ENCODE assay signal across 19 cellular contexts in genomic region chr5:41212935-41213334, GRCh38. TPM values are rescaled to one million over a fixed set of nuclear protein-coding genes. Genes with fewer than 3 reads are reported as not detected.
A peak's percentile ranks its signal among the peaks of the same experiment; 100 is the strongest.
DNase-seq lines count a peak whose midpoint lies in the region; ATAC-seq, FAIRE-seq and TF ChIP-seq lines count a peak whose summit lies in the region.
"Had no signal": no experiment of that assay in that cellular context is flagged by ENCODE, and none has a peak within 500 bp of the region (broad histone marks: within the 10 kb centered on the region; RNA-seq: fewer than 3 reads in every experiment).

No MANE protein-coding gene starts in this region.

- in situ Hi-C loops in HepG2 (cut with HindIII; ENCODE audit: extremely low pct_ligation_motif_present, low pct_unique_long_range_greater_than_20kb): no loop called here
- in situ Hi-C loops in gastrocnemius medialis (cut with MboI; ENCODE audit: low sequenced_read_pairs in 4 of 4): no loop called here

- no TSS peak for BruUV-seq in HepG2 (replicated peaks; lab: Mats Ljungman, UMichigan)

- CTCF ChIA-PET in HepG2 (lab: Yijun Ruan, JAX; ENCODE audit: low intra/inter-chr PET ratio, low total read pairs): no interaction called here

- H3K9ac ChIP-seq in HepG2 (ENCODE audit: insufficient read depth, low read depth, low read length) (no peak overlapping the region), smooth muscle cell (ENCODE audit: low read depth) (no peak overlapping the region)
- H3K9ac ChIP-seq: BLaER1 had no signal

- POLR2A ChIA-PET in HepG2 (lab: Yijun Ruan, JAX): no interaction called here

- H4K20me1 ChIP-seq in HepG2 (ENCODE audit: insufficient read depth, low read length) (no peaks in the 10 kb centered on the region), smooth muscle cell (ENCODE audit: low read depth) (no peaks in the 10 kb centered on the region)
- H4K20me1 ChIP-seq: BLaER1 had no signal

- TF ChIP-seq EP300 in HepG2 (IDR thresholded peaks at IDR 0.05; ENCODE audit: low read depth in 2 of 2, low read length in 2 of 2) (no peak), HepG2 (CRISPR knock-in tag; IDR thresholded peaks at IDR 0.05; ENCODE audit: borderline replicate concordance) (no peak)

- no peaks in the 10 kb centered on the region for H3F3A ChIP-seq in smooth muscle cell (ENCODE audit: low read depth)

- no peak for ATAC-seq in heart left ventricle
- ATAC-seq in left ventricle myocardium superior: peak; percentile 42
- ATAC-seq in HepG2: peak; percentile 63
- no peak for ATAC-seq in gastrocnemius medialis
- ATAC-seq in HG03565 (IDR thresholded peaks at IDR 0.05; ENCODE audit: unreplicated experiment): no peak

- H3K36me3 ChIP-seq in heart left ventricle (no peaks in the 10 kb centered on the region), HepG2 (replicated peaks in 1 of 2; ENCODE audit: control insufficient read depth in 1 of 2, insufficient read depth in 2 of 2, low read length in 2 of 2) (no peaks in the 10 kb centered on the region), smooth muscle cell (ENCODE audit: low read depth) (no peaks in the 10 kb centered on the region), gastrocnemius medialis (no peaks in the 10 kb centered on the region)
- H3K36me3 ChIP-seq: BLaER1, HAP-1 had no signal

- H3K9me3 ChIP-seq in heart left ventricle (peaks cover 0 to 6% (median 0%) of the 10 kb centered on the region in 12 donors), HepG2 (ENCODE audit: low read length) (no peaks in the 10 kb centered on the region), smooth muscle cell (replicated peaks; ENCODE audit: low read depth) (no peaks in the 10 kb centered on the region), gastrocnemius medialis (no peaks in the 10 kb centered on the region)
- H3K9me3 ChIP-seq: BLaER1, Caco-2, HAP-1 had no signal

- H3K27ac ChIP-seq in heart left ventricle (peak overlapping the region in 7 of 12 donors; percentile 11 to 71 (median 48)), HepG2 (ENCODE audit: extremely low read length, insufficient read depth, low read length) (peak overlapping the region; percentile 57), smooth muscle cell (ENCODE audit: low read depth) (no peak overlapping the region), gastrocnemius medialis (no peak overlapping the region)
- H3K27ac ChIP-seq: BLaER1, HL-60 had no signal

- intact Hi-C loops in heart left ventricle (cut with DNase I) (no loop called here), cardiac septum (cut with DNase I) (no loop called here), left ventricle myocardium superior (cut with micrococcal nuclease) (no loop called here), HepG2 (cut with micrococcal nuclease; ENCODE audit: unreplicated experiment) (loop anchor here (5.0 kb wide), 1 partner anchor 311 kb away; no protein-coding TSS in a partner anchor), gastrocnemius medialis (cut with DNase I; ENCODE audit: low total_unique reads) (loop anchor here (1.0 kb wide), 1 partner anchor 7 kb away; no protein-coding TSS in a partner anchor)

- no peak for TF ChIP-seq POLR2A in heart left ventricle (IDR thresholded peaks at IDR 0.05)
- TF ChIP-seq POLR2A in HepG2 (IDR thresholded peaks at IDR 0.05; ENCODE audit: insufficient read depth in 1 of 2, low read depth in 2 of 2, low read length in 2 of 2): no peak
- no peak for TF ChIP-seq POLR2A in gastrocnemius medialis (IDR thresholded peaks at IDR 0.05)

- DNase-seq in heart left ventricle: no peak
- no peak for DNase-seq in cardiac septum (ENCODE audit: low spot score)
- DNase-seq in left ventricle myocardium superior: no peak
- DNase-seq in HepG2 (ENCODE audit: low spot score): no peak
- no peak for DNase-seq in smooth muscle cell (lab: John Stamatoyannopoulos, UW; ENCODE audit: unreplicated experiment)
- no peak for DNase-seq in gastrocnemius medialis
- no peak for DNase-seq in activated CD8-positive, alpha-beta memory T cell treated with anti-CD3 and anti-CD28 coated beads, Interleukin-2, amount 50 U/mL, for 4 hours
- DNase-seq: 8988T; AML-193; Caco-2; CD8-positive, alpha-beta memory T cell; DND-41; GDM1 had no signal

- 88 to 100% (median 93%) methylated on average over 1 of the region's 1 CpG for WGBS in heart left ventricle, 4 donors
- WGBS in HepG2 (ENCODE audit: low lambda C conversion rate): 0% methylated on average over 1 of the region's 1 CpG
- 92% methylated on average over 1 of the region's 1 CpG for WGBS in smooth muscle cell (ENCODE audit: low lambda C conversion rate)

- H2AFZ ChIP-seq in HepG2 (ENCODE audit: low read length) (no peak overlapping the region), smooth muscle cell (ENCODE audit: low read depth) (no peak overlapping the region)

- H3K27me3 ChIP-seq in heart left ventricle (no peaks in the 10 kb centered on the region), HepG2 (ENCODE audit: control insufficient read depth in 1 of 2, insufficient read depth in 2 of 2, low read length in 2 of 2) (no peaks in the 10 kb centered on the region), smooth muscle cell (ENCODE audit: low read depth) (no peaks in the 10 kb centered on the region), gastrocnemius medialis (no peaks in the 10 kb centered on the region)
- H3K27me3 ChIP-seq: BLaER1 had no signal

- TF ChIP-seq CTCF in heart left ventricle (IDR thresholded peaks at IDR 0.05) (no peak), HepG2 (CRISPR knock-in tag; IDR thresholded peaks at IDR 0.05) (no peak), smooth muscle cell (IDR thresholded peaks at IDR 0.05; ENCODE audit: borderline replicate concordance, insufficient read depth, poor library complexity, severe bottlenecking) (no peak), gastrocnemius medialis (IDR thresholded peaks at IDR 0.05 in 4 of 5, conservative IDR thresholded peaks at IDR 0.05 in 1 of 5) (no peak)

- no peak for TF ChIP-seq RAD21 in HepG2 (CRISPR knock-in tag; IDR thresholded peaks at IDR 0.05)

- H3K4me2 ChIP-seq in HepG2 (ENCODE audit: low read depth, low read length) (no peak overlapping the region), smooth muscle cell (no peak overlapping the region)
- H3K4me2 ChIP-seq: BLaER1 had no signal

- H3K4me1 ChIP-seq in heart left ventricle (peaks cover 0 to 3% (median 0%) of the 10 kb centered on the region in 12 donors), HepG2 (ENCODE audit: insufficient read depth, low read length) (peaks cover 30% of the 10 kb centered on the region), smooth muscle cell (ENCODE audit: low read depth) (no peaks in the 10 kb centered on the region), gastrocnemius medialis (no peaks in the 10 kb centered on the region)
- H3K4me1 ChIP-seq: BLaER1, Caco-2, HAP-1 had no signal

- H3K4me3 ChIP-seq in heart left ventricle: peak overlapping the region in 11 of 12 donors; percentile 15 to 57 (median 43)
- no peak overlapping the region; a peak in 1 of 6 replicates for H3K4me3 ChIP-seq in HepG2 (replicated peaks in 1 of 3; ENCODE audit: insufficient read depth in 1 of 3, low read depth in 2 of 3, low read length in 3 of 3)
- peak overlapping the region; percentile 31 for H3K4me3 ChIP-seq in smooth muscle cell
- no peak overlapping the region for H3K4me3 ChIP-seq in gastrocnemius medialis
- H3K4me3 ChIP-seq: BLaER1, HAP-1 had no signal

- no peak for FAIRE-seq in HepG2 (lab: Jason Lieb, UNC)
- FAIRE-seq: GM12892, H1 had no signal

- H3K79me2 ChIP-seq in HepG2 (ENCODE audit: insufficient read depth, low read length) (no peaks in the 10 kb centered on the region), smooth muscle cell (ENCODE audit: low read depth) (no peaks in the 10 kb centered on the region)

TF ChIP-seq in HepG2, 621 proteins besides CTCF, POLR2A, EP300 and RAD21 (continues in another document):
- TF ChIP-seq, protein P1, sequence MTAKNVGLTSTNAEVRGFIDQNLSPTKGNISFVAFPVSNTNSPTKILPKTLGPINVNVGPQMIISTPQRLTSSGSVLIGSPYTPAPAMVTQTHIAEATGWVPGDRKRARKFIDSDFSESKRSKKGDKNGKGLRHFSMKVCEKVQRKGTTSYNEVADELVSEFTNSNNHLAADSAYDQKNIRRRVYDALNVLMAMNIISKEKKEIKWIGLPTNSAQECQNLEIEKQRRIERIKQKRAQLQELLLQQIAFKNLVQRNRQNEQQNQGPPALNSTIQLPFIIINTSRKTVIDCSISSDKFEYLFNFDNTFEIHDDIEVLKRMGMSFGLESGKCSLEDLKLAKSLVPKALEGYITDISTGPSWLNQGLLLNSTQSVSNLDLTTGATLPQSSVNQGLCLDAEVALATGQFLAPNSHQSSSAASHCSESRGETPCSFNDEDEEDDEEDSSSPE (CRISPR knock-in tag; IDR thresholded peaks at IDR 0.05): no peak
- TF ChIP-seq CENPT (CRISPR knock-in tag; IDR thresholded peaks at IDR 0.05; ENCODE audit: low read depth): no peak

RNA-seq across cellular contexts. Expression of gene C6, which starts 0.4 kb away (rescaled TPM):
- total RNA-seq in heart left ventricle (100 to 1,000 TPM in 3 of 9 donors, 10 to 100 TPM in 6; 14.1 to 151 (median 77.0) TPM), cardiac septum (25.8 TPM), left ventricle myocardium superior (44.6 TPM), HepG2 (2016; rRNA removed; fragmentation: Illumina TruSeq; extraction: Trizol) (2.5 and 4.7 TPM in 2 replicates), smooth muscle cell (not detected in 2 replicates), gastrocnemius medialis (1 to 10 TPM in 1 of 4 donors, under 1 TPM in 2, not detected in 1; 0.46 to 1.4 (median 0.97) TPM)
- polyA plus RNA-seq in heart left ventricle (1 to 10 TPM; 3.2 to 7.2 TPM), HepG2 (2011; rRNA removed) (0.28 and 0.61 TPM in 2 replicates), smooth muscle cell (not detected in 2 replicates)
- total RNA-seq in HepG2 (2016; cell fraction: cytosol; rRNA removed; fragmentation: Illumina TruSeq; extraction: Trizol; ENCODE audit: low read depth): 0.18 and 0.20 TPM in 2 replicates
- total RNA-seq in HepG2 (2016; cell fraction: insoluble cytoplasmic fraction; rRNA removed; fragmentation: Illumina TruSeq; extraction: Trizol): 2.3 and 3.2 TPM in 2 replicates
- total RNA-seq in HepG2 (2016; cell fraction: membrane; rRNA removed; fragmentation: Illumina TruSeq; extraction: Trizol): 0.56 and 0.76 TPM in 2 replicates
- 5.1 and 6.5 TPM in 2 replicates for total RNA-seq in HepG2 (2016; cell fraction: nucleus; rRNA removed; fragmentation: Illumina TruSeq; extraction: Trizol)
- polyA plus RNA-seq in HepG2 (2011; cell fraction: cytosol; rRNA removed): 0.19 and 0.25 TPM in 2 replicates
- 0.18 and 0.33 TPM in 2 replicates for polyA plus RNA-seq in HepG2 (2011; cell fraction: nucleus; rRNA removed)
- 0.19 and 0.37 TPM in 2 replicates for polyA plus RNA-seq in HepG2 (2012)
- polyA plus RNA-seq in HepG2 (2016; cell fraction: cytosol; fragmentation: Illumina TruSeq; extraction: Trizol; ENCODE audit: low read depth): 0.23 and 0.29 TPM in 2 replicates
- 1.5 and 1.7 TPM in 2 replicates for polyA plus RNA-seq in HepG2 (2016; cell fraction: insoluble cytoplasmic fraction; fragmentation: Illumina TruSeq; extraction: Trizol; ENCODE audit: low read depth)
- polyA plus RNA-seq in HepG2 (2016; cell fraction: membrane; fragmentation: Illumina TruSeq; extraction: Trizol; ENCODE audit: low read depth): 0.37 and 0.43 TPM in 2 replicates
- polyA plus RNA-seq in HepG2 (2016; cell fraction: nucleus; fragmentation: Illumina TruSeq; extraction: Trizol; ENCODE audit: insufficient read depth, low read depth): 5.1 TPM in 2 replicates
- polyA minus RNA-seq in HepG2 (2011; rRNA and poly(A)+ RNA removed; ENCODE audit: low replicate concordance): 1.2 TPM in 1 of 2 replicates, not detected in the other
- 0.30 and 0.70 TPM in 2 replicates for polyA minus RNA-seq in HepG2 (2011; cell fraction: cytosol; rRNA and poly(A)+ RNA removed)
- 0.52 and 1.6 TPM in 2 replicates for polyA minus RNA-seq in HepG2 (2011; cell fraction: nucleus; rRNA and poly(A)+ RNA removed)
- total RNA-seq: Caco-2; CD8-positive, alpha-beta memory T cell; H1 had no signal
- polyA plus RNA-seq: CD8-positive, alpha-beta memory T cell; H1 had no signal

Comparison
In these comparisons a context has a peak if more than half of its experiments do, and no peak if none do; other contexts are left out.
1. ATAC-seq: peak in left ventricle myocardium superior (single experiment) and HepG2 (single experiment); none in heart left ventricle (0 of 4), gastrocnemius medialis (0 of 2) and HG03565 (single experiment).
2. H3K27ac ChIP-seq: peak in heart left ventricle (7 of 12) and HepG2 (single experiment); none in smooth muscle cell (single experiment) and gastrocnemius medialis (0 of 4).
3. H3K4me3 ChIP-seq: peak in heart left ventricle (11 of 12) and smooth muscle cell (single experiment); none in HepG2 (0 of 3) and gastrocnemius medialis (0 of 4).
4. intact Hi-C loops: an anchor here in HepG2 (5.0 kb wide) and gastrocnemius medialis (1.0 kb wide); none called in heart left ventricle, cardiac septum and left ventricle myocardium superior.